In genomic region chr3:98508582-98508981, GRCh38 we compare ENCODE assay signal across 24 cellular contexts. TPM values are rescaled to one million over a fixed set of nuclear protein-coding genes. Genes with fewer than 3 reads are reported as not detected.
A peak's percentile ranks its signal among the peaks of the same experiment; 100 is the strongest.
DNase-seq lines count a peak whose midpoint lies in the region; ATAC-seq and TF ChIP-seq lines count a peak whose summit lies in the region.
"Had no signal": no experiment of that assay in that cellular context is flagged by ENCODE, and none has a peak within 500 bp of the region (broad histone marks: within the 10 kb centered on the region; RNA-seq: fewer than 3 reads in every experiment).

No MANE protein-coding gene starts in this region.

- no peak for TF ChIP-seq EP300 in esophagus muscularis mucosa (IDR thresholded peaks at IDR 0.05)

- POLR2A ChIA-PET in CD8-positive, alpha-beta T cell (lab: Charles Lee): interaction anchor here (0.6 to 0.7 kb wide), 2 partner anchors 56 to 92 kb away, joined by 3 read pairs; no protein-coding TSS in a partner anchor
- POLR2A ChIA-PET in T-cell (lab: Charles Lee): interaction anchor here in 1 of 2 donors (1.4 kb wide), 1 partner anchor 14 kb away, joined by 3 read pairs; the partner anchor contains the start of gene CLDND1

- no peaks in the 10 kb centered on the region for H3K27me3 ChIP-seq in CD8-positive, alpha-beta T cell (ENCODE audit: insufficient read depth, low read length)
- H3K27me3 ChIP-seq in esophagus muscularis mucosa: no peaks in the 10 kb centered on the region
- H3K27me3 ChIP-seq: BLaER1 treated with 17β-estradiol and CSF1 and Interleukin-3, amounts not matched to agents 10 nM and 100 nM had no signal

- no peaks in the 10 kb centered on the region for H3K27me3 Mint-ChIP-seq in activated T-cell treated with anti-CD3 and anti-CD28 coated beads, Interleukin-2, amount 50 U/mL, for 72 hours (ENCODE audit: low read depth)
- H3K27me3 Mint-ChIP-seq in CD8-positive, alpha-beta T cell (ENCODE audit: low read depth): no peaks in the 10 kb centered on the region
- no peaks in the 10 kb centered on the region for H3K27me3 Mint-ChIP-seq in T-cell
- H3K27me3 Mint-ChIP-seq in effector memory CD8-positive, alpha-beta T cell: no peaks in the 10 kb centered on the region

- CTCF ChIA-PET in CD8-positive, alpha-beta T cell (lab: Charles Lee): interaction anchor here (0.9 kb wide), 1 partner anchor 89 kb away, joined by 3 read pairs; no protein-coding TSS in a partner anchor
- CTCF ChIA-PET in T-cell (lab: Charles Lee): interaction anchor here (1.0 kb wide), 2 partner anchors 55 to 65 kb away, joined by 3 to 4 read pairs; no protein-coding TSS in a partner anchor

- no peak for DNase-seq in activated T-cell treated with anti-CD3 and anti-CD28 coated beads, Interleukin-2, amount 50 U/mL, for 72 hours
- DNase-seq in activated T-cell treated with anti-CD3 and anti-CD28 coated beads for 4 hours (no peak), T-cell (no peak), esophagus muscularis mucosa (ENCODE audit: extremely low spot score) (no peak), SK-N-DZ (ENCODE audit: low spot score) (no peak)
- DNase-seq in CD8-positive, alpha-beta T cell: no peak
- no peak for DNase-seq in effector memory CD8-positive, alpha-beta T cell
- DNase-seq: COR-L47, DMS 273 treated with DMSO at 0.1 percent for 48 hours, DND-41, H9, IMR-90, NCI-H1048, NCI-H1436, NCI-H1930, NCI-H345, NCI-H524 treated with DMSO at 0.1 percent for 48 hours, PC-3, RPMI8226, SHP77 treated with DMSO at 0.1 percent for 48 hours had no signal

- peak overlapping the region; percentile 48 for H3K27ac Mint-ChIP-seq in activated T-cell treated with anti-CD3 and anti-CD28 coated beads, Interleukin-2, amount 50 U/mL, for 72 hours
- H3K27ac Mint-ChIP-seq in CD8-positive, alpha-beta T cell: no peak overlapping the region
- peak overlapping the region; percentile 13 to 53 for H3K27ac Mint-ChIP-seq in T-cell
- peak overlapping the region; percentile 25 to 72 for H3K27ac Mint-ChIP-seq in effector memory CD8-positive, alpha-beta T cell
- H3K27ac Mint-ChIP-seq: H9 had no signal

- no peak for TF ChIP-seq POLR2A in esophagus muscularis mucosa (IDR thresholded peaks at IDR 0.05; ENCODE audit: low read depth)

- peak overlapping the region in 1 of 2 donors; percentile 18 for H3K4me3 Mint-ChIP-seq in activated T-cell treated with anti-CD3 and anti-CD28 coated beads, Interleukin-2, amount 50 U/mL, for 72 hours
- no peak overlapping the region for H3K4me3 Mint-ChIP-seq in CD8-positive, alpha-beta T cell
- H3K4me3 Mint-ChIP-seq in T-cell: no peak overlapping the region
- H3K4me3 Mint-ChIP-seq in effector memory CD8-positive, alpha-beta T cell: no peak overlapping the region
- H3K4me3 Mint-ChIP-seq: H9 had no signal

- H3K36me3 ChIP-seq in CD8-positive, alpha-beta T cell (ENCODE audit: insufficient read depth, low read length): no peaks in the 10 kb centered on the region
- H3K36me3 ChIP-seq in esophagus muscularis mucosa: peaks cover 0 to 39% (median 6%) of the 10 kb centered on the region in 4 donors

- H3K27ac ChIP-seq in CD8-positive, alpha-beta T cell (ENCODE audit: low read depth, low read length): no peak overlapping the region
- no peak overlapping the region for H3K27ac ChIP-seq in esophagus muscularis mucosa (replicated peaks in 1 of 4)

- no peak for TF ChIP-seq CTCF in CD8-positive, alpha-beta T cell (IDR thresholded peaks at IDR 0.05)
- TF ChIP-seq CTCF in esophagus muscularis mucosa (IDR thresholded peaks at IDR 0.05): no peak

- H3K4me1 Mint-ChIP-seq in activated T-cell treated with anti-CD3 and anti-CD28 coated beads, Interleukin-2, amount 50 U/mL, for 72 hours (ENCODE audit: low read depth): peaks cover 25% of the 10 kb centered on the region
- peaks cover 19% of the 10 kb centered on the region for H3K4me1 Mint-ChIP-seq in CD8-positive, alpha-beta T cell (ENCODE audit: low read depth)
- peaks cover 0 to 31% (median 19%) of the 10 kb centered on the region in 3 donors for H3K4me1 Mint-ChIP-seq in T-cell
- H3K4me1 Mint-ChIP-seq in effector memory CD8-positive, alpha-beta T cell (ENCODE audit: low read depth in 2 of 2): peaks cover 11 to 45% of the 10 kb centered on the region in 2 donors
- H3K4me1 Mint-ChIP-seq: H9 had no signal

- H3K9me3 ChIP-seq in CD8-positive, alpha-beta T cell (ENCODE audit: low read length): no peaks in the 10 kb centered on the region
- H3K9me3 ChIP-seq in esophagus muscularis mucosa: no peaks in the 10 kb centered on the region
- H3K9me3 ChIP-seq: BLaER1 treated with 17β-estradiol and CSF1 and Interleukin-3, amounts not matched to agents 10 nM and 100 nM had no signal

- peaks cover 0 to 4% of the 10 kb centered on the region in 2 donors for H3K9me3 Mint-ChIP-seq in activated T-cell treated with anti-CD3 and anti-CD28 coated beads, Interleukin-2, amount 50 U/mL, for 72 hours
- H3K9me3 Mint-ChIP-seq in CD8-positive, alpha-beta T cell: no peaks in the 10 kb centered on the region
- no peaks in the 10 kb centered on the region for H3K9me3 Mint-ChIP-seq in T-cell
- H3K9me3 Mint-ChIP-seq in effector memory CD8-positive, alpha-beta T cell: no peaks in the 10 kb centered on the region

- intact Hi-C loops in CD8-positive, alpha-beta T cell (cut with DNase I, micrococcal nuclease): no loop called here
- intact Hi-C loops in esophagus muscularis mucosa (cut with DNase I): no loop called here

- no peaks in the 10 kb centered on the region for H3K4me1 ChIP-seq in CD8-positive, alpha-beta T cell (ENCODE audit: insufficient read depth, low read length)
- H3K4me1 ChIP-seq in esophagus muscularis mucosa: no peaks in the 10 kb centered on the region

- WGBS in esophagus muscularis mucosa: 100% methylated on average over 2 of the region's 2 CpGs

- H3K36me3 Mint-ChIP-seq in activated T-cell treated with anti-CD3 and anti-CD28 coated beads, Interleukin-2, amount 50 U/mL, for 72 hours (ENCODE audit: insufficient read depth in 2 of 2): peaks cover 8 to 12% of the 10 kb centered on the region in 2 donors
- peaks cover 50% of the 10 kb centered on the region for H3K36me3 Mint-ChIP-seq in CD8-positive, alpha-beta T cell
- H3K36me3 Mint-ChIP-seq in T-cell: peaks cover 54% of the 10 kb centered on the region
- peaks cover 13% of the 10 kb centered on the region for H3K36me3 Mint-ChIP-seq in effector memory CD8-positive, alpha-beta T cell (ENCODE audit: insufficient read depth)

- peak in 1 of 2 donors; percentile 34 for ATAC-seq in activated T-cell treated with anti-CD3 and anti-CD28 coated beads, Interleukin-2, amount 50 U/mL, for 72 hours (replicated peaks in 1 of 2)
- ATAC-seq in CD8-positive, alpha-beta T cell: peak; percentile 36
- peak in 3 of 4 experiments; percentile 52 to 80 (median 64) for ATAC-seq in T-cell (replicated peaks in 1 of 4)
- ATAC-seq in effector memory CD8-positive, alpha-beta T cell (replicated peaks): peak; percentile 75
- ATAC-seq: PC-3 had no signal

- H3K4me3 ChIP-seq in CD8-positive, alpha-beta T cell (ENCODE audit: low read depth, low read length): no peak overlapping the region
- H3K4me3 ChIP-seq in esophagus muscularis mucosa: no peak overlapping the region
- H3K4me3 ChIP-seq: BLaER1 treated with 17β-estradiol and CSF1 and Interleukin-3, amounts not matched to agents 10 nM and 100 nM had no signal

RNA-seq across cellular contexts. Expression of gene OR5K2, which starts 11.1 kb away (rescaled TPM):
- total RNA-seq in activated T-cell treated with anti-CD3 and anti-CD28 coated beads, Interleukin-2, amount 50 U/mL, for 72 hours: not detected
- not detected for total RNA-seq in CD8-positive, alpha-beta T cell
- total RNA-seq in T-cell (not detected), esophagus muscularis mucosa (not detected)
- polyA plus RNA-seq in SK-N-DZ (2014; cell fraction: cytosol; rRNA removed): not detected in 2 replicates
- not detected in 2 replicates for polyA plus RNA-seq in SK-N-DZ (2014; cell fraction: nucleus; rRNA removed)
- total RNA-seq: G401, H9, HT1080, IMR-90, M059J, PC-3 had no signal
- polyA plus RNA-seq: IMR-90 had no signal

RNA-seq across cellular contexts. Expression of gene CLDND1, which starts 14.1 kb away (rescaled TPM):
- total RNA-seq in activated T-cell treated with anti-CD3 and anti-CD28 coated beads, Interleukin-2, amount 50 U/mL, for 72 hours: 100 to 1,000 TPM; 284 to 361 TPM
- 100 to 1,000 TPM; 135 to 146 TPM for total RNA-seq in CD8-positive, alpha-beta T cell
- total RNA-seq in T-cell (100 to 1,000 TPM; 133 to 404 (median 264) TPM), esophagus muscularis mucosa (100 to 1,000 TPM in 3 of 4 donors, 10 to 100 TPM in 1; 84.6 to 191 (median 139) TPM)
- 112 and 118 TPM in 2 replicates for polyA plus RNA-seq in SK-N-DZ (2014; cell fraction: cytosol; rRNA removed)
- 158 and 217 TPM in 2 replicates for polyA plus RNA-seq in SK-N-DZ (2014; cell fraction: nucleus; rRNA removed)

RNA-seq across cellular contexts. Expression of gene GPR15, which starts 23.2 kb away (rescaled TPM):
- total RNA-seq in activated T-cell treated with anti-CD3 and anti-CD28 coated beads, Interleukin-2, amount 50 U/mL, for 72 hours: 10 to 100 TPM in 1 of 2 donors, 1 to 10 TPM in 1; 4.6 to 24.0 TPM
- 1 to 10 TPM; 9.1 to 9.3 TPM for total RNA-seq in CD8-positive, alpha-beta T cell
- total RNA-seq in T-cell: 10 to 100 TPM in 4 of 5 donors, 1 to 10 TPM in 1; 5.7 to 69.9 (median 24.7) TPM
- total RNA-seq in esophagus muscularis mucosa: under 1 TPM in 1 of 4 donors, not detected in 3; 0.32 TPM
- polyA plus RNA-seq in SK-N-DZ (2014; cell fraction: cytosol; rRNA removed): 1.9 and 2.3 TPM in 2 replicates
- polyA plus RNA-seq in SK-N-DZ (2014; cell fraction: nucleus; rRNA removed): 1.5 and 2.2 TPM in 2 replicates
- total RNA-seq: G401, H9, HT1080, IMR-90, PC-3 had no signal
- polyA plus RNA-seq: IMR-90 had no signal

RNA-seq across cellular contexts. Expression of gene OR5K1, which starts 45.6 kb away (rescaled TPM):
- total RNA-seq in activated T-cell treated with anti-CD3 and anti-CD28 coated beads, Interleukin-2, amount 50 U/mL, for 72 hours: not detected
- total RNA-seq in CD8-positive, alpha-beta T cell: not detected
- total RNA-seq in T-cell: not detected
- total RNA-seq in esophagus muscularis mucosa: not detected
- polyA plus RNA-seq in SK-N-DZ (2014; cell fraction: cytosol; rRNA removed): not detected in 2 replicates
- not detected in 2 replicates for polyA plus RNA-seq in SK-N-DZ (2014; cell fraction: nucleus; rRNA removed)
- total RNA-seq: G401, H9, HT1080, IMR-90, M059J, PC-3 had no signal
- polyA plus RNA-seq: IMR-90 had no signal

Comparison
In these comparisons a context has a peak if more than half of its experiments do, and no peak if none do; other contexts are left out.
1. RNA of gene GPR15, which starts 23.2 kb away (total RNA-seq): 5.7 to 69.9 TPM in T-cell, 4.6 to 24.0 TPM in activated T-cell treated with anti-CD3 and anti-CD28 coated beads, Interleukin-2, amount 50 U/mL, for 72 hours and 9.1 to 9.3 TPM in CD8-positive, alpha-beta T cell; 0.32 TPM in esophagus muscularis mucosa; every median in the first group is over 4 times any median in the second.